12 cellular contexts compared by ENCODE assay signal in the genomic region with DNA sequence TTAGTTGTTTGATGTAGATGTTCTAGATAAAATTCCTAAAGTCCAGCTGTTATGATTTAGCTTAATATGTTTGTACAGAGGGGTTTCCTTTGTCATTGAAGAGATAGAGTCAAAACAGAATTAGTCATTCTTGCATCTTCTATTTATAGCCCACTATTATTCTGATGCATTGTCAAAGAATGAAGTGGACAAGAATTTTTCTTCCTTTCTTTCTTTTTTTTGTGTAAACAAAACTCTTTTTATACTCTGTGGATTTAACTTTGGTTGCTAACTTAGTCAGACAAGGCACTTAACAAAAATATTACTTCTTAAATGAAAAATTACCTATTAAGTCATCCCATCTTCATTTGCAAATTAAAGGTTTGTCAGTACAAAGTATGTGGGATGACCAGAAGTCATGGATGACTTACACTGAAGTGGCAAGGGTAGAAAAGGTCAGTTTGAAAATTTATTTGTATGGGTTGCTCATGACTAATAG.
DNase-seq lines count a peak whose midpoint lies in the region; ATAC-seq and TF ChIP-seq lines count a peak whose summit lies in the region.
"Had no signal": no experiment of that assay in that cellular context is flagged by ENCODE, and none has a peak within 500 bp of the region (broad histone marks: within the 10 kb centered on the region; RNA-seq: fewer than 3 reads in every experiment).

No MANE protein-coding gene starts in this region.

- no peaks in the 10 kb centered on the region for H3K27me3 Mint-ChIP-seq in stimulated activated memory B cell treated with anti-CD40 and anti-IgM and Interleukin-4, amounts not matched to agents 10 μg/mL and 1 μg/mL and 100 μg/mL, for 72 hours
- peaks cover 0 to 1% of the 10 kb centered on the region in 2 donors for H3K27me3 Mint-ChIP-seq in CD4-positive, alpha-beta memory T cell

- no peak for TF ChIP-seq EP300 in sigmoid colon (IDR thresholded peaks at IDR 0.05)

- H3K27me3 ChIP-seq in SJCRH30 (no peaks in the 10 kb centered on the region), sigmoid colon (no peaks in the 10 kb centered on the region)
- H3K27me3 ChIP-seq in CD4-positive, alpha-beta memory T cell (ENCODE audit: insufficient read depth, low read length) = no peaks in the 10 kb centered on the region

- POLR2A ChIA-PET in CD4-positive, alpha-beta memory T cell (lab: Charles Lee; ENCODE audit: partially characterized antibody) = no interaction called here

- TF ChIP-seq POLR2A in sigmoid colon (IDR thresholded peaks at IDR 0.05) = no peak

- H3K27ac Mint-ChIP-seq in stimulated activated memory B cell treated with anti-CD40 and anti-IgM and Interleukin-4, amounts not matched to agents 10 μg/mL and 1 μg/mL and 100 μg/mL, for 72 hours = no peak overlapping the region
- H3K27ac Mint-ChIP-seq in CD4-positive, alpha-beta memory T cell = no peak overlapping the region

- no peaks in the 10 kb centered on the region for H3K36me3 Mint-ChIP-seq in stimulated activated memory B cell treated with anti-CD40 and anti-IgM and Interleukin-4, amounts not matched to agents 10 μg/mL and 1 μg/mL and 100 μg/mL, for 72 hours
- H3K36me3 Mint-ChIP-seq in CD4-positive, alpha-beta memory T cell = peaks cover 0 to 5% of the 10 kb centered on the region in 2 donors

- H3K27ac ChIP-seq in SJCRH30 (peak overlapping the region; percentile 6; the same call in 1 of the 2 replicates), sigmoid colon (peak overlapping the region in 3 of 4 donors; percentile 19 to 27 (median 22))
- H3K27ac ChIP-seq in CD4-positive, alpha-beta memory T cell (ENCODE audit: low read depth, low read length) = no peak overlapping the region
- H3K27ac ChIP-seq: KMS-11, RWPE1 had no signal

- peak; percentile 73 for DNase-seq in DMS53 treated with DMSO at 0.1 percent for 48 hours (lab: John Stamatoyannopoulos, UW; ENCODE audit: unreplicated experiment)
- no peak for DNase-seq in SJCRH30
- DNase-seq in fibroblast of peridontal ligament (ENCODE audit: extremely low read depth) = peak; percentile 88
- DNase-seq in sigmoid colon = no peak
- DNase-seq in activated CD4-positive, alpha-beta T cell treated with anti-CD3 and anti-CD28 coated beads for 48 hours = no peak
- DNase-seq in NOMO-1 treated with DMSO at 0.1 percent for 48 hours (lab: John Stamatoyannopoulos, UW; ENCODE audit: unreplicated experiment) = no peak
- DNase-seq in CD4-positive, alpha-beta memory T cell = no peak
- DNase-seq: effector CD4-positive, alpha-beta T cell; islet precursor cell had no signal

- no peak overlapping the region for H3K4me3 Mint-ChIP-seq in stimulated activated memory B cell treated with anti-CD40 and anti-IgM and Interleukin-4, amounts not matched to agents 10 μg/mL and 1 μg/mL and 100 μg/mL, for 72 hours
- H3K4me3 Mint-ChIP-seq in CD4-positive, alpha-beta memory T cell = no peak overlapping the region

- intact Hi-C loops in sigmoid colon (cut with DNase I) = no loop called here
- intact Hi-C loops in CD4-positive, alpha-beta memory T cell (cut with micrococcal nuclease) = no loop called here

- no peak for TF ChIP-seq CTCF in sigmoid colon (IDR thresholded peaks at IDR 0.05)

- H3K4me1 ChIP-seq in SJCRH30 = peaks cover 12% of the 10 kb centered on the region
- peaks cover 0 to 21% (median 13%) of the 10 kb centered on the region in 4 donors for H3K4me1 ChIP-seq in sigmoid colon
- H3K4me1 ChIP-seq in CD4-positive, alpha-beta memory T cell (ENCODE audit: insufficient read depth, low read length) = no peaks in the 10 kb centered on the region

- CTCF ChIA-PET in CD4-positive, alpha-beta memory T cell (lab: Charles Lee; ENCODE audit: partially characterized antibody) = no interaction called here

- no peaks in the 10 kb centered on the region for H3K9me3 Mint-ChIP-seq in stimulated activated memory B cell treated with anti-CD40 and anti-IgM and Interleukin-4, amounts not matched to agents 10 μg/mL and 1 μg/mL and 100 μg/mL, for 72 hours
- peaks cover 0 to 3% (median 0%) of the 10 kb centered on the region in 8 donors for H3K9me3 Mint-ChIP-seq in CD4-positive, alpha-beta memory T cell

- no peak for ATAC-seq in stimulated activated memory B cell treated with anti-CD40 and anti-IgM and Interleukin-4, amounts not matched to agents 10 μg/mL and 1 μg/mL and 100 μg/mL, for 72 hours

- H3K9me3 ChIP-seq in SJCRH30 (replicated peaks) = no peaks in the 10 kb centered on the region
- H3K9me3 ChIP-seq in sigmoid colon = no peaks in the 10 kb centered on the region
- H3K9me3 ChIP-seq in CD4-positive, alpha-beta memory T cell (ENCODE audit: control insufficient read depth in 1 of 2, low read length in 2 of 2) = no peaks in the 10 kb centered on the region

- no peaks in the 10 kb centered on the region for H3K4me1 Mint-ChIP-seq in stimulated activated memory B cell treated with anti-CD40 and anti-IgM and Interleukin-4, amounts not matched to agents 10 μg/mL and 1 μg/mL and 100 μg/mL, for 72 hours
- H3K4me1 Mint-ChIP-seq in CD4-positive, alpha-beta memory T cell = no peaks in the 10 kb centered on the region

- H3K36me3 ChIP-seq in SJCRH30 (no peaks in the 10 kb centered on the region), sigmoid colon (no peaks in the 10 kb centered on the region)
- H3K36me3 ChIP-seq in CD4-positive, alpha-beta memory T cell (ENCODE audit: insufficient read depth, low read length) = no peaks in the 10 kb centered on the region

- no peak overlapping the region for H3K4me3 ChIP-seq in SJCRH30
- no peak overlapping the region for H3K4me3 ChIP-seq in sigmoid colon
- H3K4me3 ChIP-seq in CD4-positive, alpha-beta memory T cell (ENCODE audit: low read length in 2 of 2) = no peak overlapping the region

Comparison
In these comparisons a context has a peak if more than half of its experiments do, and no peak if none do; other contexts are left out.
1. DNase-seq: peak in DMS53 treated with DMSO at 0.1 percent for 48 hours (single experiment) and fibroblast of peridontal ligament (single experiment); none in SJCRH30 (0 of 2), sigmoid colon (single experiment), activated CD4-positive, alpha-beta T cell treated with anti-CD3 and anti-CD28 coated beads for 48 hours (single experiment), NOMO-1 treated with DMSO at 0.1 percent for 48 hours (single experiment) and CD4-positive, alpha-beta memory T cell (0 of 5).